Comparison of ENCODE assay signal across 8 cellular contexts in the genomic region with DNA sequence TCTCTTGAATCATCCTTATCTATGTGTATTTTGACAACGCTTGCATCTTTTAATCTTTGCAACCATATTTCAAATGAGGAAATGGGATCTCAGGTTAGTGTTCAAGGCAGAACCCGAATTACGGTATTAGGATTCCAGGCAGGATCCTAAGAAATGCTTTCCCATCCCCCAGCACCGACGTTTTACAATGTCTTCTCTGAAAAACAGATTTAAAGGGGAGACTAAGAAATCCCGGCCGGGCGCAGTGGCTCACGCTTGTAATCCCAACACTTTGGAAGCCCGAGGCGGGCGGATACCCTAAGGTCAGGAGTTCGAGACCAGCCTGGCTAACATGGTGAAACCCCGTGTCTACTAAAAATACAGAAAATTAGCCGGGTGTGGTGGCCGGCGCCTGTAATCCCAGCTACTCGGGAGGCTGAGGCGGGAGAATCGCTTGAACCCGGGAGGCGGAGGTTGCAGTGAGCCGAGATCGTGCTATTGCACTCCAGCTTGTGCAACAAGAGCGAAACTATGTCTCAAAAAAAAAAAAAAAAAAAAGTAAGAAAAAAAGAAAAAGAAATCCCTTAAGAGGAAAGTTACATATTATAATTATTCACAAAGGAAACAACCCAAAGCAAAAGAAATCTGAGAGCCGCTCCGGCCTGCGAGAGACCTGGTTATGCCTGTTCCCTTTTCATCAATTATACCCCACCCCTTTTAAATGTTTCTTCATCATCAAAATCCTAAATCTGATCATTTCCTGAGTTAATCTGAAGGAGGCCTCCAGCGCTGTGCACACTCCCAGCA. TPM values are rescaled to one million over a fixed set of nuclear protein-coding genes. Genes with fewer than 3 reads are reported as not detected.
A peak's percentile ranks its signal among the peaks of the same experiment; 100 is the strongest.
DNase-seq lines count a peak whose midpoint lies in the region; ATAC-seq and TF ChIP-seq lines count a peak whose summit lies in the region.

No MANE protein-coding gene starts in this region.

- H3K36me3 ChIP-seq in DND-41 (ENCODE audit: insufficient read depth, low read length) (peaks cover 20% of the 10 kb centered on the region), breast epithelium (no peaks in the 10 kb centered on the region), aorta (ENCODE audit: control insufficient read depth in 1 of 2, insufficient read depth in 2 of 2, low read length in 1 of 2) (no peaks in the 10 kb centered on the region)

- H3K4me3 ChIP-seq in DND-41 (ENCODE audit: low read depth in 1 of 2, low read length in 2 of 2) (peak overlapping the region; percentile 72 to 77), breast epithelium (peak overlapping the region; percentile 64 to 80 (median 70)), aorta (ENCODE audit: low read length in 2 of 2) (peak overlapping the region; percentile 78 to 87)

- intact Hi-C loops in breast epithelium (cut with DNase I; ENCODE audit: low total_unique reads): no loop called here
- intact Hi-C loops in aorta (cut with DNase I): loop anchor here (5.0 to 10.0 kb wide), 5 partner anchors 119 to 596 kb away; a partner anchor contains a TSS

- H3K36me3 Mint-ChIP-seq in memory B cell (peaks cover 7% of the 10 kb centered on the region), nephron progenitor cell (ENCODE audit: low read depth) (peaks cover 13% of the 10 kb centered on the region)

- H3K27ac Mint-ChIP-seq in memory B cell (no peak overlapping the region), nephron progenitor cell (no peak overlapping the region)

- H3K4me1 ChIP-seq in DND-41 (ENCODE audit: insufficient read depth, low read length): peaks cover 40% of the 10 kb centered on the region
- H3K4me1 ChIP-seq in breast epithelium: peaks cover 0 to 5% of the 10 kb centered on the region in 2 donors
- peaks cover 0 to 5% of the 10 kb centered on the region in 2 donors for H3K4me1 ChIP-seq in aorta (ENCODE audit: control insufficient read depth in 1 of 2, insufficient read depth in 2 of 2, low read length in 2 of 2)

- no peak for TF ChIP-seq POLR2A in breast epithelium (IDR thresholded peaks at IDR 0.05)

- no peaks in the 10 kb centered on the region for H3K9me3 Mint-ChIP-seq in memory B cell
- no peaks in the 10 kb centered on the region for H3K9me3 Mint-ChIP-seq in nephron progenitor cell

- H3K9me3 ChIP-seq in DND-41 (ENCODE audit: insufficient read depth, low read length, severe bottlenecking): no peaks in the 10 kb centered on the region
- H3K9me3 ChIP-seq in breast epithelium: no peaks in the 10 kb centered on the region
- no peaks in the 10 kb centered on the region for H3K9me3 ChIP-seq in aorta (ENCODE audit: control insufficient read depth, low read length)

- peaks cover 47% of the 10 kb centered on the region for H3K79me2 ChIP-seq in DND-41 (ENCODE audit: insufficient read depth, low read length)

- H3K4me2 ChIP-seq in DND-41 (ENCODE audit: insufficient read depth, low read length): peak overlapping the region; percentile 84

- H3K27ac ChIP-seq in DND-41 (ENCODE audit: low read length) (peak overlapping the region; percentile 99), breast epithelium (peak overlapping the region; percentile 94 to 95), aorta (ENCODE audit: low read depth in 1 of 2, low read length in 2 of 2) (peak overlapping the region; percentile 83 to 97)

- H3K4me3 Mint-ChIP-seq in memory B cell (no peak overlapping the region), nephron progenitor cell (no peak overlapping the region)

- H4K20me1 ChIP-seq in DND-41 (ENCODE audit: insufficient read depth, low read length): no peaks in the 10 kb centered on the region; the same call in 1 of the 2 replicates

- WGBS in aorta, 2 donors: 2% methylated on average over 28 to 29 of the region's 29 CpGs

- H3K27me3 ChIP-seq in DND-41 (ENCODE audit: insufficient read depth, low read length, poor library complexity): no peaks in the 10 kb centered on the region
- no peaks in the 10 kb centered on the region for H3K27me3 ChIP-seq in breast epithelium
- H3K27me3 ChIP-seq in aorta (ENCODE audit: control insufficient read depth in 1 of 2, insufficient read depth in 2 of 2, low read length in 1 of 2): no peaks in the 10 kb centered on the region

- H3K4me1 Mint-ChIP-seq in memory B cell (peaks cover 6% of the 10 kb centered on the region), nephron progenitor cell (peaks cover under 1% of the 10 kb centered on the region)

- TF ChIP-seq CTCF in DND-41 (IDR thresholded peaks at IDR 0.05; ENCODE audit: borderline replicate concordance, extremely low read depth, low read length, poor library complexity, severe bottlenecking) (no peak), breast epithelium (IDR thresholded peaks at IDR 0.05) (no peak), nephron progenitor cell (IDR thresholded peaks at IDR 0.05) (no peak)

- H3K27me3 Mint-ChIP-seq in memory B cell (no peaks in the 10 kb centered on the region), nephron progenitor cell (ENCODE audit: low read depth, poor library complexity) (peaks cover 14% of the 10 kb centered on the region)

- ATAC-seq in DND-41 (ENCODE audit: insufficient read depth, low read depth) (no peak), HG03159 (IDR thresholded peaks at IDR 0.05; ENCODE audit: unreplicated experiment) (peak; percentile 7), memory B cell (ENCODE audit: low read depth) (peak; percentile 14), aorta (ENCODE audit: low FRiP score) (peak; percentile 43)

- peak; percentile 6 for DNase-seq in DND-41
- no peak for DNase-seq in breast epithelium (ENCODE audit: low spot score in 2 of 2)
- DNase-seq in memory B cell (ENCODE audit: low spot score in 2 of 2): peak in 1 of 2 donors; percentile 4
- peak; percentile 52 to 78 for DNase-seq in aorta
- DNase-seq in nephron progenitor cell: no peak
- DNase-seq in DMS79 (lab: John Stamatoyannopoulos, UW): no peak
- no peak for DNase-seq in activated CD4-positive, alpha-beta T cell treated with anti-CD3 and anti-CD28 coated beads, Interleukin-2, amount 50 U/mL, for 4 hours

- peak overlapping the region; percentile 97 for H2AFZ ChIP-seq in DND-41 (ENCODE audit: low read depth, low read length)

- H3K9ac ChIP-seq in DND-41 (ENCODE audit: low read depth, low read length): peak overlapping the region; percentile 78

RNA-seq across cellular contexts. Expression of a gene that starts 0.8 kb away (rescaled TPM):
- total RNA-seq in breast epithelium (10 to 100 TPM; 14.1 to 19.8 (median 16.1) TPM), aorta (10 to 100 TPM; 16.1 to 18.4 TPM)
- 10 to 100 TPM in 1 of 2 donors, 1 to 10 TPM in 1; 6.8 to 15.1 TPM for polyA plus RNA-seq in aorta

Comparison
In these comparisons a context has a peak if more than half of its experiments do, and no peak if none do; other contexts are left out.
1. DNase-seq: peak in DND-41 (single experiment) and aorta (2 of 2); none in breast epithelium (0 of 2), nephron progenitor cell (single experiment), DMS79 (single experiment) and activated CD4-positive, alpha-beta T cell treated with anti-CD3 and anti-CD28 coated beads, Interleukin-2, amount 50 U/mL, for 4 hours (0 of 2).
2. Peak in every context shown above with its lines, with median percentiles within 50 percentile points of each other: H3K27ac ChIP-seq and H3K4me3 ChIP-seq.